Comparison of ENCODE assay signal across 8 cellular contexts in genomic region chr3:69855436-69856162, GRCh38.
DNase-seq lines count a peak whose midpoint lies in the region; ATAC-seq, FAIRE-seq and TF ChIP-seq lines count a peak whose summit lies in the region.

No MANE protein-coding gene starts in this region.

- H3K4me1 ChIP-seq in heart left ventricle (peaks cover 0 to 55% (median 19%) of the 10 kb centered on the region in 12 donors), small intestine (ENCODE audit: control insufficient read depth in 2 of 2, insufficient read depth in 1 of 2, low read depth in 1 of 2, low read length in 1 of 2) (no peaks in the 10 kb centered on the region)

- H3K9me3 ChIP-seq in WERI-Rb-1 (ENCODE audit: severe bottlenecking) (no peaks in the 10 kb centered on the region), heart left ventricle (no peaks in the 10 kb centered on the region), small intestine (ENCODE audit: control insufficient read depth, low read depth) (no peaks in the 10 kb centered on the region)

- ATAC-seq in heart left ventricle (peak in 3 of 4 donors; percentile 41 to 69 (median 57)), GM19467 (IDR thresholded peaks at IDR 0.05; ENCODE audit: unreplicated experiment) (no peak), HG03039 (IDR thresholded peaks at IDR 0.05; ENCODE audit: unreplicated experiment) (no peak)

- FAIRE-seq in small intestine (lab: Jason Lieb, UNC), result no peak

- H3K4me3 ChIP-seq in HFF-Myc (replicated peaks; ENCODE audit: low read depth, low read length) (no peak overlapping the region), WERI-Rb-1 (ENCODE audit: low read depth, low read length) (no peak overlapping the region), heart left ventricle (no peak overlapping the region), small intestine (ENCODE audit: low read depth in 1 of 2, low read length in 2 of 2) (no peak overlapping the region)

- no peak overlapping the region for H3K27ac ChIP-seq in WERI-Rb-1
- peak overlapping the region in 9 of 12 donors; percentile 4 to 64 (median 42) for H3K27ac ChIP-seq in heart left ventricle
- no peak overlapping the region for H3K27ac ChIP-seq in small intestine (ENCODE audit: low read depth in 1 of 2, low read length in 1 of 2)

- intact Hi-C loops in heart left ventricle (cut with DNase I), result loop anchor here (2.0 to 10.0 kb wide), 8 partner anchors 61 to 165 kb away; no protein-coding TSS in a partner anchor

- TF ChIP-seq POLR2A in heart left ventricle (IDR thresholded peaks at IDR 0.05), result no peak

- H3K27me3 ChIP-seq in WERI-Rb-1 (ENCODE audit: insufficient read depth, low read depth, severe bottlenecking) (no peaks in the 10 kb centered on the region), heart left ventricle (no peaks in the 10 kb centered on the region), small intestine (ENCODE audit: control insufficient read depth in 2 of 2, insufficient read depth in 2 of 2, low read length in 2 of 2) (no peaks in the 10 kb centered on the region)

- DNase-seq in HFF-Myc (ENCODE audit: extremely low read depth, low read depth) (no peak), WERI-Rb-1 (no peak), heart left ventricle (no peak), small intestine (peak; percentile 2), HT-29 (ENCODE audit: low spot score) (no peak)
- DNase-seq in activated CD4-positive, alpha-beta T cell treated with anti-CD3 and anti-CD28 coated beads for 48 hours, result no peak

- H3K36me3 ChIP-seq in WERI-Rb-1 (no peaks in the 10 kb centered on the region), heart left ventricle (no peaks in the 10 kb centered on the region), small intestine (ENCODE audit: control insufficient read depth in 2 of 2, insufficient read depth in 2 of 2, low read length in 2 of 2) (no peaks in the 10 kb centered on the region)

- TF ChIP-seq CTCF in HFF-Myc (IDR thresholded peaks at IDR 0.05; ENCODE audit: low read depth, low read length, missing control alignments) (peak; percentile 38), WERI-Rb-1 (IDR thresholded peaks at IDR 0.05; ENCODE audit: low read depth, low read length) (0 out of 2 replicates have a peak, but pooled peaks have one; percentile 9), heart left ventricle (IDR thresholded peaks at IDR 0.05) (peak in 11 of 12 donors; percentile 26 to 64 (median 55))

- WGBS in heart left ventricle, 4 donors, result 12 to 18% (median 15%) methylated on average over 5 of the region's 5 CpGs
- WGBS in small intestine, 3 donors, result 20 to 34% (median 26%) methylated on average over 5 of the region's 5 CpGs

Comparison
In these comparisons a context has a peak if more than half of its experiments do, and no peak if none do; other contexts are left out.
1. H3K27ac ChIP-seq: peak in heart left ventricle (9 of 12); none in WERI-Rb-1 (single experiment) and small intestine (0 of 2).
2. ATAC-seq: peak in heart left ventricle (3 of 4); none in GM19467 (single experiment) and HG03039 (single experiment).
3. Peak in every context shown above with its lines, with median percentiles within 50 percentile points of each other: CTCF ChIP-seq.